ENCODE assay signal across 10 cellular contexts in genomic region chr19:50500060-50500752, GRCh38. TPM values are rescaled to one million over a fixed set of nuclear protein-coding genes. Genes with fewer than 3 reads are reported as not detected.
DNase-seq lines count a peak whose midpoint lies in the region; ATAC-seq and TF ChIP-seq lines count a peak whose summit lies in the region.
"Had no signal": no experiment of that assay in that cellular context is flagged by ENCODE, and none has a peak within 500 bp of the region (broad histone marks: within the 10 kb centered on the region; RNA-seq: fewer than 3 reads in every experiment).

No MANE protein-coding gene starts in this region.

- H3K27ac Mint-ChIP-seq in activated CD4-positive, alpha-beta T cell treated with anti-CD3 and anti-CD28 coated beads, Interleukin-2, amount 10 ng/mL, durations not matched to agents 24 days and 14 days: no peak overlapping the region
- no peak overlapping the region for H3K27ac Mint-ChIP-seq in WTC11

- TF ChIP-seq CTCF in WTC11 (IDR thresholded peaks at IDR 0.05): no peak

- no peaks in the 10 kb centered on the region for H3K27me3 Mint-ChIP-seq in activated CD4-positive, alpha-beta T cell treated with anti-CD3 and anti-CD28 coated beads, Interleukin-2, amount 10 ng/mL, durations not matched to agents 24 days and 14 days
- peaks cover 28% of the 10 kb centered on the region for H3K27me3 Mint-ChIP-seq in WTC11 (ENCODE audit: low read depth)

- H3K36me3 Mint-ChIP-seq in activated CD4-positive, alpha-beta T cell treated with anti-CD3 and anti-CD28 coated beads, Interleukin-2, amount 10 ng/mL, durations not matched to agents 24 days and 14 days (ENCODE audit: low read depth): peaks cover 2% of the 10 kb centered on the region
- no peaks in the 10 kb centered on the region for H3K36me3 Mint-ChIP-seq in WTC11

- CTCF ChIA-PET in WTC11 (lab: Charles Lee): interaction anchor here (0.6 to 2.4 kb wide), 14 partner anchors 9 to 457 kb away, joined by 3 to 12 read pairs (median 4); partner anchors contain the start of genes JOSD2 and KCNC3

- no peak overlapping the region for H3K4me3 Mint-ChIP-seq in activated CD4-positive, alpha-beta T cell treated with anti-CD3 and anti-CD28 coated beads, Interleukin-2, amount 10 ng/mL, durations not matched to agents 24 days and 14 days
- H3K4me3 Mint-ChIP-seq in WTC11: no peak overlapping the region

- peak; percentile 61 for DNase-seq in activated CD4-positive, alpha-beta T cell treated with anti-CD3 and anti-CD28 coated beads, Interleukin-2, amount 10 ng/mL, durations not matched to agents 24 days and 14 days
- no peak for DNase-seq in activated CD4-positive, alpha-beta T cell treated with anti-CD3 and anti-CD28 coated beads, Interleukin-2, amount 50 U/mL, for 4 hours
- peak; percentile 44 for DNase-seq in WTC11 (ENCODE audit: low spot score)
- peak; percentile 55 for DNase-seq in iPS-NIHi11 (ENCODE audit: low spot score)
- no peak for DNase-seq in activated T-cell treated with anti-CD3 and anti-CD28 coated beads for 4 hours
- no peak for DNase-seq in NCI-H1048 (lab: John Stamatoyannopoulos, UW)
- no peak for DNase-seq in SKM-1 (lab: John Stamatoyannopoulos, UW; ENCODE audit: unreplicated experiment)
- DNase-seq: SIG-M5 had no signal

- no peaks in the 10 kb centered on the region for H3K9me3 Mint-ChIP-seq in activated CD4-positive, alpha-beta T cell treated with anti-CD3 and anti-CD28 coated beads, Interleukin-2, amount 10 ng/mL, durations not matched to agents 24 days and 14 days
- no peaks in the 10 kb centered on the region for H3K9me3 Mint-ChIP-seq in WTC11
- H3K9me3 Mint-ChIP-seq: nephron had no signal

- H3K27ac ChIP-seq in temporal lobe (ENCODE audit: low read depth, low read length): peak overlapping the region; percentile 86

- H3K4me1 Mint-ChIP-seq in activated CD4-positive, alpha-beta T cell treated with anti-CD3 and anti-CD28 coated beads, Interleukin-2, amount 10 ng/mL, durations not matched to agents 24 days and 14 days: no peaks in the 10 kb centered on the region
- peaks cover 3% of the 10 kb centered on the region; the same call in 1 of the 2 replicates for H3K4me1 Mint-ChIP-seq in WTC11

- intact Hi-C loops in activated CD4-positive, alpha-beta T cell treated with anti-CD3 and anti-CD28 coated beads, Interleukin-2, amount 10 ng/mL, durations not matched to agents 24 days and 14 days (cut with micrococcal nuclease): no loop called here

- ATAC-seq in WTC11: peak; percentile 54

- POLR2A ChIA-PET in WTC11 (lab: Charles Lee): interaction anchor here (1.0 kb wide), 1 partner anchor 98 kb away, joined by 3 read pairs; no protein-coding TSS in a partner anchor

TF ChIP-seq in WTC11, 78 proteins besides CTCF, POLR2A, EP300 and RAD21:
- TF ChIP-seq ZNF423 (CRISPR knock-in tag; IDR thresholded peaks at IDR 0.05): peak; percentile 73
- TF ChIP-seq FOXP1 (CRISPR knock-in tag; IDR thresholded peaks at IDR 0.05; ENCODE audit: borderline replicate concordance): 0 out of 2 replicates have a peak, but pooled peaks have one; percentile 44
- TF ChIP-seq ZNF232 (CRISPR knock-in tag; IDR thresholded peaks at IDR 0.05): no peak
- TF ChIP-seq ZNF281 (CRISPR knock-in tag; IDR thresholded peaks at IDR 0.05): 0 out of 2 replicates have a peak, but pooled peaks have one; percentile 47

RNA-seq across cellular contexts. Expression of gene JOSD2, which starts 10.8 kb away (rescaled TPM):
- 41.7 and 44.0 TPM in 2 replicates for total RNA-seq in activated CD4-positive, alpha-beta T cell treated with anti-CD3 and anti-CD28 coated beads, Interleukin-2, amount 10 ng/mL, durations not matched to agents 24 days and 14 days
- total RNA-seq in WTC11 (2021) (4.0 to 4.3 TPM (median 4.0 TPM) in 3 replicates), temporal lobe (6.1 TPM)

RNA-seq across cellular contexts. Expression of gene ASPDH, which starts 13.5 kb away (rescaled TPM):
- not detected in 2 replicates for total RNA-seq in activated CD4-positive, alpha-beta T cell treated with anti-CD3 and anti-CD28 coated beads, Interleukin-2, amount 10 ng/mL, durations not matched to agents 24 days and 14 days
- total RNA-seq in WTC11 (2021) (not detected in 3 replicates), temporal lobe (0.98 TPM)

RNA-seq across cellular contexts. Expression of gene GARIN5A, which starts 23.6 kb away (rescaled TPM):
- 0.21 and 0.68 TPM in 2 replicates for total RNA-seq in activated CD4-positive, alpha-beta T cell treated with anti-CD3 and anti-CD28 coated beads, Interleukin-2, amount 10 ng/mL, durations not matched to agents 24 days and 14 days
- total RNA-seq in WTC11 (2021) (8.2 to 17.1 TPM (median 15.3 TPM) in 3 replicates), temporal lobe (0.98 TPM)

RNA-seq across cellular contexts. Expression of gene EMC10, which starts 23.9 kb away (rescaled TPM):
- total RNA-seq in activated CD4-positive, alpha-beta T cell treated with anti-CD3 and anti-CD28 coated beads, Interleukin-2, amount 10 ng/mL, durations not matched to agents 24 days and 14 days: 79.2 and 81.6 TPM in 2 replicates
- total RNA-seq in WTC11 (2021) (114 to 120 TPM (median 114 TPM) in 3 replicates), temporal lobe (56.3 TPM)

Comparison
In these comparisons a context has a peak if more than half of its experiments do, and no peak if none do; other contexts are left out.
1. DNase-seq: peak in activated CD4-positive, alpha-beta T cell treated with anti-CD3 and anti-CD28 coated beads, Interleukin-2, amount 10 ng/mL, durations not matched to agents 24 days and 14 days (single experiment), WTC11 (single experiment) and iPS-NIHi11 (single experiment); none in activated CD4-positive, alpha-beta T cell treated with anti-CD3 and anti-CD28 coated beads, Interleukin-2, amount 50 U/mL, for 4 hours (0 of 2), activated T-cell treated with anti-CD3 and anti-CD28 coated beads for 4 hours (single experiment), NCI-H1048 (single experiment) and SKM-1 (single experiment).